ENCODE assay signal across 14 cellular contexts in the genomic region with DNA sequence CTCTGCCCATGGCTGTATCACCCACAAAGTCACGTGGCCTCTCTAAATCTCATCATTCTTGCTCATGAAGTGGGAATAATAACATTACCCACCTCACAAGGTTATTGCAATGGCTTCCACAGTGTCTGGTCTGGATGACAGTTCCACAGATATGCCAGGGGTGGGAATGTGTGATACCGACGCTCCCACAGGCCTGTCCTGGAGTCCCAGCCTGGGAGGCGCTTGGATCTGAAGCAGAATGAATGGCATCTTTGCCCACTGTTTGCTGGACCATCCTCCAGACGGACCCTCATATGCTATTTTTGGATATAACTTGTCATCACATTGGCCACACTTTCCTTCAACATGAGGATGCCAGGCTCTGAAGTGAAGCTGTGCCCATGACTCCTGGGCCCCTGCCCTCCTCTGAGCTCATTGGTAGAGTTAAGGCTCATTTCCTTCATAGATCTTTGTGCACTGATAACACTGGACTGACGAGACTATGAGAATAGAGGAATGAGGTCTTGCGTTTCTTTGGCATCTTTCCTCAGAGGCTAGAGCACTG.
A peak's percentile ranks its signal among the peaks of the same experiment; 100 is the strongest.
DNase-seq lines count a peak whose midpoint lies in the region; ATAC-seq and TF ChIP-seq lines count a peak whose summit lies in the region.
"Had no signal": no experiment of that assay in that cellular context is flagged by ENCODE, and none has a peak within 500 bp of the region (broad histone marks: within the 10 kb centered on the region; RNA-seq: fewer than 3 reads in every experiment).

No MANE protein-coding gene starts in this region.

- H3K9me3 ChIP-seq in right cardiac atrium (ENCODE audit: control insufficient read depth, low read length) (no peaks in the 10 kb centered on the region), prostate gland (no peaks in the 10 kb centered on the region)

- H3K4me1 ChIP-seq in right cardiac atrium (ENCODE audit: control insufficient read depth, insufficient read depth, low read length) (no peaks in the 10 kb centered on the region), prostate gland (replicated peaks) (no peaks in the 10 kb centered on the region)

- DNase-seq in left ventricle myocardium superior (no peak), Right ventricle myocardium inferior (ENCODE audit: missing footprints) (no peak), right cardiac atrium (no peak), prostate gland (ENCODE audit: low spot score) (peak; percentile 2), SKM-1 treated with dmso at 0.1 percent for 144 hours (lab: John Stamatoyannopoulos, UW; ENCODE audit: unreplicated experiment) (no peak)
- DNase-seq: C1 segment of cervical spinal cord; Calu3; CD4-positive, alpha-beta T cell; DMS 273 treated with DMSO at 0.1 percent for 48 hours; GM23248 had no signal

- 57% methylated on average over 7 of the region's 7 CpGs for WGBS in right cardiac atrium
- 73% methylated on average over 7 of the region's 7 CpGs for WGBS in prostate gland

- TF ChIP-seq CTCF in prostate gland (IDR thresholded peaks at IDR 0.05), result no peak

- peak; percentile 64 for ATAC-seq in left ventricle myocardium superior
- no peak for ATAC-seq in Right ventricle myocardium inferior
- peak; percentile 58 for ATAC-seq in right cardiac atrium
- no peak for ATAC-seq in HG03469 (IDR thresholded peaks at IDR 0.05; ENCODE audit: unreplicated experiment)
- no peak for ATAC-seq in GM19324 (IDR thresholded peaks at IDR 0.05; ENCODE audit: low FRiP score, unreplicated experiment)
- ATAC-seq: HCT116 had no signal

- TF ChIP-seq POLR2A in prostate gland (IDR thresholded peaks at IDR 0.05), result no peak

- H3K4me3 ChIP-seq in right cardiac atrium (ENCODE audit: low read length) (no peak overlapping the region), prostate gland (no peak overlapping the region)
- H3K4me3 ChIP-seq: GM23248 had no signal

- H3K36me3 ChIP-seq in prostate gland, result no peaks in the 10 kb centered on the region

- no peaks in the 10 kb centered on the region for H3K27me3 ChIP-seq in right cardiac atrium (ENCODE audit: control insufficient read depth, insufficient read depth)
- no peaks in the 10 kb centered on the region for H3K27me3 ChIP-seq in prostate gland (replicated peaks; ENCODE audit: insufficient read depth)

- H3K27ac ChIP-seq in right cardiac atrium (ENCODE audit: low read length) (no peak overlapping the region), prostate gland (no peak overlapping the region)
- H3K27ac ChIP-seq: GM23248, HL-60 had no signal

- intact Hi-C loops in left ventricle myocardium superior (cut with micrococcal nuclease), result no loop called here
- intact Hi-C loops in Right ventricle myocardium inferior (cut with DNase I), result no loop called here
- intact Hi-C loops in right cardiac atrium (cut with DNase I), result no loop called here
- intact Hi-C loops in prostate gland (cut with DNase I), result no loop called here

Comparison
In these comparisons a context has a peak if more than half of its experiments do, and no peak if none do; other contexts are left out.
1. ATAC-seq: peak in left ventricle myocardium superior (single experiment) and right cardiac atrium (2 of 2); none in Right ventricle myocardium inferior (single experiment), HG03469 (single experiment) and GM19324 (single experiment).